Comparison of ENCODE assay signal across 21 cellular contexts in the genomic region with DNA sequence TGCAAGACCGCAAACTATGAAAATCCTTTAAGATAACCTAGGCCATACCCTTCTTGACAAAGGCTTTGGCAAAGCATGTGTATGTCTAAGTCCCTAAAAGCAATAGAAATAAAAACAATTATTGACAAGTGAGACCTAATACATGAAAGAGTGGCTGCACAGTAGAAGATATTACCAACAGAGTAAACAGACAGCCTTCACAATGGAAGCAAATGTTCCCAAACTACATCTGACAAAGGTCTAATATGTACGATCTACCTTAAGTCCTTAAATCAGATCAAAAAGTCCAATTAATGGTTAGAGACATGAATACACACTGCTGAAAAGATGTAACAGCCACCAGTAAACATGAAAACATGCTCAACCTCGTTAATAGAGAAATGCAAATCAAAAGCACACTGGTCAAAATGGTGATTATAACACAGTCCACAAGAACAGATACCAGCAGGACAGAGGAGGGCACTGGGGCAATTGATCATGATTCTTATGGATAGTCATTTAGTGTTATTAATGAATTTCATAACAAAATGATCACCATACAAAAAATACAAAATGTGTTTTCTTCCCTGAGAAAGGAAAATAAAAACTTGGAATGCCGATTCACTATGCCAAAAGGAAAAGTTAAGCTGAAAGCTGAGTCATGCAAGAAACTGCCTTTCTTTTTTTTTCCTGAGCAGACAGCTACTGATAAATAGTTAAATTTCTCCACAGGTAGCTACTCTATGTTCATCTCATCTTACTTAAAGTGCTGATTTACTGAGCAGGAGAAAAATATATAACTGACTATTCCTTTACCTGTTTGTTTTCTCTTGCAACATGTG.
"Had no signal": no experiment of that assay in that cellular context is flagged by ENCODE, and none has a peak within 500 bp of the region (broad histone marks: within the 10 kb centered on the region; RNA-seq: fewer than 3 reads in every experiment).

No MANE protein-coding gene starts in this region.

- H3K4me1 ChIP-seq: breast epithelium, parathyroid adenoma, upper lobe of right lung had no signal

- H3K27ac ChIP-seq: breast epithelium, parathyroid adenoma, upper lobe of right lung had no signal

- H3K27ac Mint-ChIP-seq: activated B cell treated with CpG ODN at 0.5 μM for 24 hours; activated naive CD8-positive, alpha-beta T cell treated with anti-CD3 and anti-CD28 coated beads, Interleukin-2, amount 10 ng/mL, durations not matched to agents 7 days and 5 days; nephron; T-helper 1 cell treated with Interleukin-12 subunit alpha and Interleukin-12 subunit beta and Interleukin-4 antibody, amounts not matched to agents 30 μg/mL and 1 μg/mL, for 36 hours had no signal

- H3K36me3 ChIP-seq: breast epithelium, upper lobe of right lung had no signal

- DNase-seq: activated B cell treated with CpG ODN at 0.5 μM for 24 hours; activated CD4-positive, alpha-beta T cell treated with anti-CD3 and anti-CD28 coated beads for 4 hours; activated CD4-positive, alpha-beta T cell treated with anti-CD3 and anti-CD28 coated beads, Interleukin-2, amount 50 U/mL, for 48 hours; activated naive CD4-positive, alpha-beta T cell treated with Interleukin-2 at 50 U/mL for 16 hours; activated naive CD8-positive, alpha-beta T cell treated with anti-CD3 and anti-CD28 coated beads, Interleukin-2, amount 10 ng/mL, durations not matched to agents 7 days and 5 days; activated T-cell treated with anti-CD3 and anti-CD28 coated beads, Interleukin-2, amount 50 U/mL, for 48 hours; amniotic stem cell; cortex of kidney; erythroblast; foreskin melanocyte; left ventricle myocardium superior; right cardiac atrium; stimulated activated CD4-positive, alpha-beta T cell treated with anti-CD3 and anti-CD28 coated beads, Interleukin-12 subunit alpha, Interleukin-12 subunit beta, amount 100 ng/mL, for 4 hours; stimulated activated CD4-positive, alpha-beta T cell treated with anti-CD3 and anti-CD28 coated beads, Interleukin-4, amount 100 ng/mL, for 4 hours; stimulated activated naive CD8-positive, alpha-beta T cell treated with anti-CD3 and anti-CD28 coated beads, Interleukin-15, Interleukin-2, amounts not matched to agents 100 U/mL and 50 U/mL, for 24 hours; T1000; upper lobe of right lung had no signal

- H3K79me2 ChIP-seq: parathyroid adenoma had no signal

- H3K9me3 ChIP-seq: breast epithelium, upper lobe of right lung had no signal

- H3K27me3 Mint-ChIP-seq: activated B cell treated with CpG ODN at 0.5 μM for 24 hours had no signal

- H3K4me3 ChIP-seq: breast epithelium, upper lobe of right lung had no signal

- H3K36me3 Mint-ChIP-seq: activated naive CD8-positive, alpha-beta T cell treated with anti-CD3 and anti-CD28 coated beads, Interleukin-2, amount 10 ng/mL, durations not matched to agents 7 days and 5 days had no signal

- H2AFZ ChIP-seq: parathyroid adenoma had no signal

- H3K9me3 Mint-ChIP-seq: activated B cell treated with CpG ODN at 0.5 μM for 24 hours; activated naive CD8-positive, alpha-beta T cell treated with anti-CD3 and anti-CD28 coated beads, Interleukin-2, amount 10 ng/mL, durations not matched to agents 7 days and 5 days; nephron; T-helper 1 cell treated with Interleukin-12 subunit alpha and Interleukin-12 subunit beta and Interleukin-4 antibody, amounts not matched to agents 30 μg/mL and 1 μg/mL, for 36 hours had no signal

- H3K4me1 Mint-ChIP-seq: activated B cell treated with CpG ODN at 0.5 μM for 24 hours; activated naive CD8-positive, alpha-beta T cell treated with anti-CD3 and anti-CD28 coated beads, Interleukin-2, amount 10 ng/mL, durations not matched to agents 7 days and 5 days; nephron had no signal

- ATAC-seq: left ventricle myocardium superior; right cardiac atrium; stimulated activated naive CD8-positive, alpha-beta T cell treated with anti-CD3 and anti-CD28 coated beads, Interleukin-15, Interleukin-2, amounts not matched to agents 100 U/mL and 50 U/mL, for 24 hours; upper lobe of right lung had no signal

- H3K4me3 Mint-ChIP-seq: activated B cell treated with CpG ODN at 0.5 μM for 24 hours; activated naive CD8-positive, alpha-beta T cell treated with anti-CD3 and anti-CD28 coated beads, Interleukin-2, amount 10 ng/mL, durations not matched to agents 7 days and 5 days; nephron; T-helper 1 cell treated with Interleukin-12 subunit alpha and Interleukin-12 subunit beta and Interleukin-4 antibody, amounts not matched to agents 30 μg/mL and 1 μg/mL, for 36 hours had no signal

- H3K9ac ChIP-seq: parathyroid adenoma had no signal
